ENCODE assay signal across 20 cellular contexts in genomic region chr22:22887621-22888503, GRCh38. TPM values are rescaled to one million over a fixed set of nuclear protein-coding genes. Genes with fewer than 3 reads are reported as not detected.
DNase-seq lines count a peak whose midpoint lies in the region; ATAC-seq lines count a peak whose summit lies in the region.
"Had no signal": no experiment of that assay in that cellular context is flagged by ENCODE, and none has a peak within 500 bp of the region (broad histone marks: within the 10 kb centered on the region; RNA-seq: fewer than 3 reads in every experiment).

Gene IGLL5, plus strand, starts transcription at chr22:22887816. Its CDS starts 238 bp downstream, at chr22:22888054.

- ATAC-seq in T-helper 17 cell (no peak), HG02759 (IDR thresholded peaks at IDR 0.05; ENCODE audit: unreplicated experiment) (no peak)
- ATAC-seq: A549 had no signal

- no peaks in the 10 kb centered on the region for H3K9me3 ChIP-seq in T-helper 17 cell (ENCODE audit: control insufficient read depth, low read length, poor library complexity, severe bottlenecking)
- H3K9me3 ChIP-seq: A549, SJCRH30 had no signal

- H3K27ac Mint-ChIP-seq in T-helper 17 cell, result no peak within 1 kb of the TSS
- H3K27ac Mint-ChIP-seq: CD4-positive, CD25-positive, alpha-beta regulatory T cell had no signal

- in situ Hi-C loops in KBM-7 (cut with MboI; ENCODE audit: low pct_unique_long_range_greater_than_20kb, low sequenced_read_pairs), result no loop called here

- DNase-seq in activated T-cell treated with anti-CD3 and anti-CD28 coated beads, Interleukin-2, amount 50 U/mL, for 48 hours, result peak; percentile 1 to 5
- no peak for DNase-seq in activated T-cell treated with anti-CD3 and anti-CD28 coated beads, Interleukin-2, amount 50 U/mL, for 1 hour
- DNase-seq in T-helper 17 cell (no peak), mesenteric fat pad (ENCODE audit: low spot score) (peak; percentile 79), ureter (ENCODE audit: low spot score) (peak; percentile 32), COLO668 (lab: John Stamatoyannopoulos, UW; ENCODE audit: unreplicated experiment) (no peak), KBM-7 (no peak)
- DNase-seq: activated CD4-positive, CD25-positive, alpha-beta regulatory T cell treated with anti-CD3 and anti-CD28 coated beads, Interleukin-2, amount 50 U/mL, for 72 hours; CD4-positive, CD25-positive, alpha-beta regulatory T cell; foreskin melanocyte; HCEC 1CT; NCI-H187; SJCRH30; T-helper 9 cell had no signal

- H3K27me3 Mint-ChIP-seq in T-helper 17 cell, result peaks cover 39% of the 10 kb centered on the region

- peaks cover 7% of the 10 kb centered on the region for H3K4me1 Mint-ChIP-seq in T-helper 17 cell

- peaks cover 5% of the 10 kb centered on the region for H3K36me3 Mint-ChIP-seq in T-helper 17 cell (ENCODE audit: low read depth)
- H3K36me3 Mint-ChIP-seq: CD4-positive, CD25-positive, alpha-beta regulatory T cell had no signal

- peak within 1 kb of the TSS; percentile 31 for H3K4me3 Mint-ChIP-seq in T-helper 17 cell
- H3K4me3 Mint-ChIP-seq: CD4-positive, CD25-positive, alpha-beta regulatory T cell had no signal

RNA-seq across cellular contexts. Expression of gene IGLL5, which starts in this region (rescaled TPM):
- total RNA-seq in T-helper 17 cell (1 to 10 TPM in 1 of 2 donors, not detected in 1; 1.9 TPM), mesenteric fat pad (not detected), ureter (34.5 TPM)
- total RNA-seq: cardiac septum, HT1080, M059J, NCI-H460 had no signal

Comparison
In these comparisons a context has a peak if more than half of its experiments do, and no peak if none do; other contexts are left out.
1. RNA of gene IGLL5 (total RNA-seq): 34.5 TPM in ureter (single experiment); 1.9 TPM in T-helper 17 cell and not detected in mesenteric fat pad (single experiment); every median in the first group is over 10 times any median in the second.
2. DNase-seq: peak in activated T-cell treated with anti-CD3 and anti-CD28 coated beads, Interleukin-2, amount 50 U/mL, for 48 hours (2 of 2) and ureter (single experiment); none in activated T-cell treated with anti-CD3 and anti-CD28 coated beads, Interleukin-2, amount 50 U/mL, for 1 hour (single experiment), T-helper 17 cell (0 of 3), COLO668 (single experiment) and KBM-7 (single experiment).
3. Peak in DNase-seq in mesenteric fat pad; RNA of the gene not detected or under 1 TPM.